20 cellular contexts compared by ENCODE assay signal in genomic region chr11:106524446-106524845, GRCh38.
"Had no signal": no experiment of that assay in that cellular context is flagged by ENCODE, and none has a peak within 500 bp of the region (broad histone marks: within the 10 kb centered on the region; RNA-seq: fewer than 3 reads in every experiment).

No MANE protein-coding gene starts in this region.

- H3K27me3 ChIP-seq: adrenal gland, ascending aorta, brain microvascular endothelial cell, stomach, vagina had no signal

- H3K9me3 ChIP-seq: adrenal gland, ascending aorta, stomach, vagina had no signal

- H3K4me3 ChIP-seq: adrenal gland, ascending aorta, smooth muscle cell, stomach, vagina had no signal

- H3K36me3 ChIP-seq: adrenal gland, ascending aorta, brain microvascular endothelial cell, stomach, vagina had no signal

- DNase-seq: activated CD4-positive, alpha-beta T cell treated with anti-CD3 and anti-CD28 coated beads for 1 hour; activated CD4-positive, alpha-beta T cell treated with anti-CD3 and anti-CD28 coated beads, Interleukin-2, amount 50 U/mL, for 1 hour; activated CD8-positive, alpha-beta T cell treated with anti-CD3 and anti-CD28 coated beads, Interleukin-2, amount 10 ng/mL, durations not matched to agents 7 days and 5 days; adrenal gland; brain microvascular endothelial cell; dermis blood vessel endothelial cell; effector CD8-positive, alpha-beta T cell; erythroblast; left ventricle myocardium superior; naive B cell; posterior cingulate gyrus; stimulated activated CD4-positive, alpha-beta T cell treated with anti-CD3 and anti-CD28 coated beads, Interleukin-15, amount 100 ng/mL, for 24 hours; stomach; T-helper 9 cell; trophoblast cell had no signal

- FAIRE-seq: frontal cortex, islet of Langerhans had no signal

- H3K4me1 ChIP-seq: adrenal gland, ascending aorta, stomach, vagina had no signal
